In the genomic region with DNA sequence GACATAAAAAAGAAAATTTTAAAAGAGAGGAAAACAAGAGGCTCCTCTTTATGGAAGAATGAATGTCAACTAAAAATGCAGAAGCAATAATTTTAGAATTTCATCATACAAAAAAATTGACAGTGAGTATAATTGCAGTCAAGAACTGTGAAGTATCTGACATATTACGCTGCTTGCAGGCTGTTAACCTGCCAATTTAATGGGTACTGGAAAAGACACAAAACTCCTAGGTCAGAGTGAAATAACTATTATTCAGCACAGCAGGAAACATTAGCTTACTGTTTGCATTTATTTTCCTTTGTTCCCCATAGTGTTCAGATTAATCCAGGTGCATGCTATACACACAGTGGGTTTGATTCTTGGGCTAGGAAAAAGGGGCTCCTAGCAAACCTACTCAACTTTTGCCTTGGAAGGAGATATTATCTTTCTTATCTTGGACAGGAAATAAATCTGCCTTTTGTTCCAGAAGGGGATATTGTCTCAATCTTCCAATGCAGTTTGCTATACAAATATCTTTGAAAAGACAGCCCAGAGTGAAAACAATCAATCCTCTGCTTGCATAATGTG, we compare ENCODE assay signal across 27 cellular contexts.
DNase-seq lines count a peak whose midpoint lies in the region; ATAC-seq and TF ChIP-seq lines count a peak whose summit lies in the region.
"Had no signal": no experiment of that assay in that cellular context is flagged by ENCODE, and none has a peak within 500 bp of the region (broad histone marks: within the 10 kb centered on the region; RNA-seq: fewer than 3 reads in every experiment).

No MANE protein-coding gene starts in this region.

- H3K9ac ChIP-seq in neural cell (ENCODE audit: low read length), result peak overlapping the region; percentile 51
- H3K9ac ChIP-seq: BLaER1 treated with 17β-estradiol and CSF1 and Interleukin-3, amounts not matched to agents 10 nM and 100 nM; KMS-11 had no signal

- H3K36me3 ChIP-seq in neural cell (ENCODE audit: insufficient read depth, low read length), result no peaks in the 10 kb centered on the region
- H3K36me3 ChIP-seq: BLaER1 treated with 17β-estradiol and CSF1 and Interleukin-3, amounts not matched to agents 10 nM and 100 nM; HAP-1 had no signal

- ATAC-seq in HG02642 (IDR thresholded peaks at IDR 0.05; ENCODE audit: poor library complexity, unreplicated experiment), result no peak
- no peak for ATAC-seq in HG03439 (IDR thresholded peaks at IDR 0.05; ENCODE audit: unreplicated experiment)
- ATAC-seq: A549, GM12878, GM23338, Panc1 had no signal

- peak overlapping the region; percentile 93 for H3K27ac ChIP-seq in neural cell (ENCODE audit: low read length)
- H3K27ac ChIP-seq: A549; BLaER1 treated with 17β-estradiol and CSF1 and Interleukin-3, amounts not matched to agents 10 nM and 100 nM; KMS-11; RWPE1 had no signal

- no peak overlapping the region for H2AFZ ChIP-seq in neural cell (ENCODE audit: low read depth, low read length)
- H2AFZ ChIP-seq: GM23338 had no signal

- H3K4me2 ChIP-seq in neural cell (ENCODE audit: low read length), result peak overlapping the region; percentile 41
- H3K4me2 ChIP-seq: A549; BLaER1 treated with 17β-estradiol and CSF1 and Interleukin-3, amounts not matched to agents 10 nM and 100 nM; GM23338; KMS-11 had no signal

- no peaks in the 10 kb centered on the region for H3K79me2 ChIP-seq in neural cell (replicated peaks; ENCODE audit: insufficient read depth, low read length)

- peaks cover 4% of the 10 kb centered on the region for H3K9me3 ChIP-seq in neural cell (ENCODE audit: low read length)
- H3K9me3 ChIP-seq: A549, HAP-1 had no signal

- peak; percentile 27 for TF ChIP-seq CTCF in neural cell (IDR thresholded peaks at IDR 0.05; ENCODE audit: poor library complexity, severe bottlenecking)

- H4K20me1 ChIP-seq in neural cell (ENCODE audit: insufficient read depth), result no peaks in the 10 kb centered on the region
- H4K20me1 ChIP-seq: BLaER1 treated with 17β-estradiol and CSF1 and Interleukin-3, amounts not matched to agents 10 nM and 100 nM had no signal

- TF ChIP-seq EP300 in neural cell (conservative IDR thresholded peaks at IDR 0.05; ENCODE audit: poor library complexity, severe bottlenecking), result peak; percentile 98

- peak overlapping the region; percentile 12 for H3K4me3 ChIP-seq in neural cell (ENCODE audit: low read length)
- H3K4me3 ChIP-seq: A549; BLaER1 treated with 17β-estradiol and CSF1 and Interleukin-3, amounts not matched to agents 10 nM and 100 nM; GM12878; GM23338; HAP-1 had no signal

- DNase-seq in NCI-H1417 treated with DMSO at 0.1 percent for 48 hours (lab: John Stamatoyannopoulos, UW), result peak; percentile 78
- DNase-seq in NCI-H2081 (lab: John Stamatoyannopoulos, UW), result peak; percentile 23 to 47
- DNase-seq in NCI-H345 (lab: John Stamatoyannopoulos, UW), result peak; percentile 26
- DNase-seq in ecto neural progenitor cell (ENCODE audit: low spot score), result no peak
- DNase-seq: AML-193; CD4-positive, alpha-beta T cell; DMS79; EL; GDM1; HFFc6; MM.1S; NCI-H1436 treated with DMSO at 0.1 percent for 48 hours; NCI-H2029 treated with DMSO at 0.1 percent for 48 hours; NCI-H524; SHP77; T-helper 1 cell had no signal

- TF ChIP-seq RAD21 in neural cell (conservative IDR thresholded peaks at IDR 0.05), result peak; percentile 56

- no peaks in the 10 kb centered on the region for H3K27me3 ChIP-seq in neural cell (ENCODE audit: insufficient read depth, low read depth, low read length)
- H3K27me3 ChIP-seq: BLaER1 treated with 17β-estradiol and CSF1 and Interleukin-3, amounts not matched to agents 10 nM and 100 nM had no signal

- H3F3A ChIP-seq in neural cell (ENCODE audit: insufficient read depth, low read length, poor library complexity, severe bottlenecking), result no peaks in the 10 kb centered on the region

- H3K9me2 ChIP-seq in neural cell (ENCODE audit: insufficient read depth, low read length), result no peaks in the 10 kb centered on the region

TF ChIP-seq in neural cell, 6 proteins besides CTCF, POLR2A, EP300 and RAD21:
- peak; percentile 90 for TF ChIP-seq REST (IDR thresholded peaks at IDR 0.05; ENCODE audit: borderline replicate concordance)
- no peak for TF ChIP-seq TAF1 (IDR thresholded peaks at IDR 0.05; ENCODE audit: low read depth)
- TF ChIP-seq SMC3 (conservative IDR thresholded peaks at IDR 0.05; ENCODE audit: poor library complexity), result peak; percentile 53
- peak; percentile 94 for TF ChIP-seq POLR2AphosphoS5 (IDR thresholded peaks at IDR 0.05)
